17 cellular contexts compared by ENCODE assay signal in genomic region chr1:65512967-65513777, GRCh38.
A peak's percentile ranks its signal among the peaks of the same experiment; 100 is the strongest.
DNase-seq lines count a peak whose midpoint lies in the region; ATAC-seq and TF ChIP-seq lines count a peak whose summit lies in the region.
"Had no signal": no experiment of that assay in that cellular context is flagged by ENCODE, and none has a peak within 500 bp of the region (broad histone marks: within the 10 kb centered on the region; RNA-seq: fewer than 3 reads in every experiment).

No MANE protein-coding gene starts in this region.

- no peak overlapping the region for H3K27ac ChIP-seq in WERI-Rb-1
- H3K27ac ChIP-seq: hepatocyte, upper lobe of left lung had no signal

- no peak for TF ChIP-seq CTCF in WERI-Rb-1 (IDR thresholded peaks at IDR 0.05; ENCODE audit: low read depth, low read length)

- H3K36me3 ChIP-seq in WERI-Rb-1, result no peaks in the 10 kb centered on the region
- H3K36me3 ChIP-seq: upper lobe of left lung had no signal

- DNase-seq in DMS 273 treated with DMSO at 0.1 percent for 48 hours (lab: John Stamatoyannopoulos, UW), result peak; percentile 70
- peak; percentile 29 for DNase-seq in NCI-H2029 (lab: John Stamatoyannopoulos, UW)
- peak; percentile 66 for DNase-seq in fibroblast of gingiva (ENCODE audit: low read depth)
- DNase-seq in retina, result peak; percentile 62
- no peak for DNase-seq in WERI-Rb-1
- DNase-seq in AG08395 (ENCODE audit: low spot score), result no peak
- DNase-seq: activated CD4-positive, alpha-beta T cell treated with anti-CD3 and anti-CD28 coated beads for 48 hours; activated effector memory CD4-positive, alpha-beta T cell treated with Interleukin-2 at 50 U/mL for 16 hours; caudate nucleus; effector memory CD4-positive, alpha-beta T cell; NCI-H187; nephron progenitor cell; stimulated activated naive CD8-positive, alpha-beta T cell treated with anti-CD3 and anti-CD28 coated beads, Interleukin-15, amount 100 ng/mL, for 72 hours; upper lobe of left lung had no signal

- H3K9me3 ChIP-seq in WERI-Rb-1 (ENCODE audit: severe bottlenecking), result no peaks in the 10 kb centered on the region
- H3K9me3 ChIP-seq: upper lobe of left lung had no signal

- no peak for ATAC-seq in GM18505 (IDR thresholded peaks at IDR 0.05; ENCODE audit: unreplicated experiment)
- no peak for ATAC-seq in HG03460 (IDR thresholded peaks at IDR 0.05; ENCODE audit: unreplicated experiment)
- ATAC-seq: stimulated activated naive CD8-positive, alpha-beta T cell treated with anti-CD3 and anti-CD28 coated beads, Interleukin-15, amount 100 ng/mL, for 72 hours had no signal

- no peaks in the 10 kb centered on the region for H3K27me3 ChIP-seq in WERI-Rb-1 (ENCODE audit: insufficient read depth, low read depth, severe bottlenecking)
- H3K27me3 ChIP-seq: hepatocyte, upper lobe of left lung had no signal

- no peak overlapping the region for H3K4me3 ChIP-seq in WERI-Rb-1 (ENCODE audit: low read depth, low read length)
- H3K4me3 ChIP-seq: hepatocyte, upper lobe of left lung had no signal

- TF ChIP-seq POLR2A in GM18505 (IDR thresholded peaks at IDR 0.05; ENCODE audit: borderline replicate concordance, extremely low read depth, insufficient read depth, insufficient read length), result no peak

Comparison
In these comparisons a context has a peak if more than half of its experiments do, and no peak if none do; other contexts are left out.
1. DNase-seq: peak in DMS 273 treated with DMSO at 0.1 percent for 48 hours (single experiment), NCI-H2029 (single experiment), fibroblast of gingiva (single experiment) and retina (single experiment); none in WERI-Rb-1 (single experiment) and AG08395 (single experiment).